33 cellular contexts compared by ENCODE assay signal in genomic region chr2:129883121-129883520, GRCh38.
"Had no signal": no experiment of that assay in that cellular context is flagged by ENCODE, and none has a peak within 500 bp of the region (broad histone marks: within the 10 kb centered on the region; RNA-seq: fewer than 3 reads in every experiment).

No MANE protein-coding gene starts in this region.

- H3K27me3 Mint-ChIP-seq: activated B cell treated with CpG ODN at 0.5 μM for 24 hours; activated CD4-positive, alpha-beta memory T cell treated with anti-CD3 and anti-CD28 coated beads for 36 hours; activated naive CD8-positive, alpha-beta T cell treated with anti-CD3 and anti-CD28 coated beads for 36 hours; central memory CD8-positive, alpha-beta T cell; T-cell had no signal

- ATAC-seq: activated T-cell treated with anti-CD3 and anti-CD28 coated beads, Interleukin-2, amount 50 U/mL, for 4 hours; Right ventricle myocardium inferior; SK-N-SH treated with all-trans-retinoic acid at 6 μM for 48 hours; T-cell; T-helper 17 cell had no signal

- DNase-seq: activated B cell treated with CpG ODN at 0.5 μM for 24 hours; activated CD4-positive, alpha-beta memory T cell treated with anti-CD3 and anti-CD28 coated beads for 36 hours; activated CD4-positive, alpha-beta T cell treated with anti-CD3 and anti-CD28 coated beads for 4 hours; activated CD4-positive, alpha-beta T cell treated with anti-CD3 and anti-CD28 coated beads, Interleukin-2, amount 50 U/mL, for 1 hour; activated CD4-positive, CD25-positive, alpha-beta regulatory T cell treated with anti-CD3 and anti-CD28 coated beads, Interleukin-2, amount 50 U/mL, for 72 hours; activated CD8-positive, alpha-beta memory T cell treated with anti-CD3 and anti-CD28 coated beads, Interleukin-2, amount 50 U/mL, for 4 hours; activated naive CD4-positive, alpha-beta T cell; activated naive CD4-positive, alpha-beta T cell treated with anti-CD3 and anti-CD28 coated beads, Interleukin-2, amount 50 U/mL, for 16 hours; activated naive CD8-positive, alpha-beta T cell treated with anti-CD3 and anti-CD28 coated beads for 36 hours; activated T-cell treated with anti-CD3 and anti-CD28 coated beads for 4 hours; activated T-cell treated with anti-CD3 and anti-CD28 coated beads, Interleukin-2, amount 50 U/mL, for 4 hours; amniotic stem cell; aorta; brain microvascular endothelial cell; Karpas-422; KBM-7; NCI-H1105; NCI-H1417 treated with DMSO at 0.1 percent for 48 hours; NCI-H187 treated with DMSO at 0.1 percent for 48 hours; NCI-H2081 treated with DMSO at 0.1 percent for 48 hours; NCI-H226; NCI-H524 treated with DMSO at 0.1 percent for 48 hours; PC-9; SIG-M5; T-cell; T-helper 17 cell; T-helper 9 cell had no signal

- H3K27ac Mint-ChIP-seq: activated B cell treated with CpG ODN at 0.5 μM for 24 hours; activated CD4-positive, alpha-beta memory T cell treated with anti-CD3 and anti-CD28 coated beads for 36 hours; activated naive CD8-positive, alpha-beta T cell treated with anti-CD3 and anti-CD28 coated beads for 36 hours; activated T-helper 1 cell treated with anti-CD3 and anti-CD28 coated beads, Interleukin-12 subunit alpha, Interleukin-12 subunit beta, Interleukin-2, Interleukin-4 antibody, amounts not matched to agents 30 ng/mL and 10 ng/mL and 1 ng/mL, durations not matched to agents 14 hours and 24 hours and 36 hours; T-cell; T-helper 17 cell had no signal

- H3K27me3 ChIP-seq: brain microvascular endothelial cell had no signal

- H3K4me1 Mint-ChIP-seq: activated naive CD8-positive, alpha-beta T cell treated with anti-CD3 and anti-CD28 coated beads for 36 hours; central memory CD8-positive, alpha-beta T cell; T-helper 17 cell had no signal

- H3K27ac ChIP-seq: brain microvascular endothelial cell, PC-9, RWPE1, VCaP had no signal

- H3K9me3 Mint-ChIP-seq: activated B cell treated with CpG ODN at 0.5 μM for 24 hours; activated CD4-positive, alpha-beta memory T cell treated with anti-CD3 and anti-CD28 coated beads for 36 hours; activated naive CD8-positive, alpha-beta T cell treated with anti-CD3 and anti-CD28 coated beads for 36 hours; activated T-cell treated with anti-CD3 and anti-CD28 coated beads, Interleukin-2, amount 50 U/mL, for 4 hours; activated T-helper 1 cell treated with anti-CD3 and anti-CD28 coated beads, Interleukin-12 subunit alpha, Interleukin-12 subunit beta, Interleukin-2, Interleukin-4 antibody, amounts not matched to agents 30 ng/mL and 10 ng/mL and 1 ng/mL, durations not matched to agents 14 hours and 24 hours and 36 hours; central memory CD8-positive, alpha-beta T cell; T-cell had no signal

- H3K4me3 Mint-ChIP-seq: activated B cell treated with CpG ODN at 0.5 μM for 24 hours; activated CD4-positive, alpha-beta memory T cell treated with anti-CD3 and anti-CD28 coated beads for 36 hours; activated naive CD8-positive, alpha-beta T cell treated with anti-CD3 and anti-CD28 coated beads for 36 hours; activated T-cell treated with anti-CD3 and anti-CD28 coated beads, Interleukin-2, amount 50 U/mL, for 4 hours; activated T-helper 1 cell treated with anti-CD3 and anti-CD28 coated beads, Interleukin-12 subunit alpha, Interleukin-12 subunit beta, Interleukin-2, Interleukin-4 antibody, amounts not matched to agents 30 ng/mL and 10 ng/mL and 1 ng/mL, durations not matched to agents 14 hours and 24 hours and 36 hours; central memory CD8-positive, alpha-beta T cell; T-cell; T-helper 17 cell had no signal

- H3K36me3 ChIP-seq: brain microvascular endothelial cell had no signal

- H3K36me3 Mint-ChIP-seq: activated CD4-positive, alpha-beta memory T cell treated with anti-CD3 and anti-CD28 coated beads for 36 hours; activated naive CD8-positive, alpha-beta T cell treated with anti-CD3 and anti-CD28 coated beads for 36 hours; T-cell had no signal

- H3K4me3 ChIP-seq: PC-9 had no signal
